ENCODE assay signal across 8 cellular contexts in genomic region chr2:112275887-112276773, GRCh38. TPM values are rescaled to one million over a fixed set of nuclear protein-coding genes. Genes with fewer than 3 reads are reported as not detected.
DNase-seq lines count a peak whose midpoint lies in the region; ATAC-seq, FAIRE-seq and TF ChIP-seq lines count a peak whose summit lies in the region.

No MANE protein-coding gene starts in this region.

- DNase-seq in NCI-H1694 treated with DMSO at 0.1 percent for 48 hours (lab: John Stamatoyannopoulos, UW) (peak; percentile 76), T-helper 9 cell (peak; percentile 74), astrocyte (ENCODE audit: low read depth) (peak; percentile 81), hepatocyte (ENCODE audit: low spot score) (peak; percentile 94), retina (peak; percentile 91), D721Med (ENCODE audit: insufficient read length, low spot score) (no peak)

- H3K9me2 ChIP-seq in hepatocyte (replicated peaks; ENCODE audit: insufficient read depth) = no peaks in the 10 kb centered on the region

- H3K4me3 ChIP-seq in astrocyte (ENCODE audit: insufficient read depth, low read depth, low read length) = peak overlapping the region; percentile 77
- H3K4me3 ChIP-seq in hepatocyte = peak overlapping the region; percentile 68

- H3K9me3 ChIP-seq in astrocyte (ENCODE audit: insufficient read depth, low read depth, low read length) (no peaks in the 10 kb centered on the region), hepatocyte (ENCODE audit: low read depth) (no peaks in the 10 kb centered on the region)

- WGBS in hepatocyte (ENCODE audit: low lambda C conversion rate, missing lambda C conversion rate) = 2% methylated on average over 29 of the region's 66 CpGs

- H3K4me1 ChIP-seq in astrocyte (ENCODE audit: insufficient read depth, low read length) (peaks cover 6% of the 10 kb centered on the region), hepatocyte (ENCODE audit: insufficient read depth) (no peaks in the 10 kb centered on the region)

- H3K79me2 ChIP-seq in astrocyte (ENCODE audit: insufficient read depth, low read length) (no peaks in the 10 kb centered on the region), hepatocyte (peaks cover 5% of the 10 kb centered on the region)

- peak overlapping the region; percentile 89 for H3K27ac Mint-ChIP-seq in astrocyte (ENCODE audit: unreplicated experiment)

- TF ChIP-seq CTCF in astrocyte (IDR thresholded peaks at IDR 0.05; ENCODE audit: insufficient read depth, low read depth, low read length) (no peak), hepatocyte (IDR thresholded peaks at IDR 0.05; ENCODE audit: poor library complexity) (no peak), D721Med (IDR thresholded peaks at IDR 0.05; ENCODE audit: insufficient read depth, missing control alignments) (no peak)

- peak; percentile 21 for ATAC-seq in GM18499 (IDR thresholded peaks at IDR 0.05; ENCODE audit: insufficient read depth, unreplicated experiment)
- peak; percentile 45 for ATAC-seq in HG02884 (IDR thresholded peaks at IDR 0.05; ENCODE audit: unreplicated experiment)

- no peaks in the 10 kb centered on the region for H3K27me3 ChIP-seq in astrocyte (ENCODE audit: insufficient read depth, low read length)
- H3K27me3 ChIP-seq in hepatocyte = no peaks in the 10 kb centered on the region

- H3K36me3 ChIP-seq in astrocyte (ENCODE audit: insufficient read depth, low read length) = no peaks in the 10 kb centered on the region
- H3K36me3 ChIP-seq in hepatocyte (replicated peaks; ENCODE audit: insufficient read depth, low read depth) = no peaks in the 10 kb centered on the region

- H3K27me3 Mint-ChIP-seq in astrocyte (ENCODE audit: low read depth, unreplicated experiment) = no peaks in the 10 kb centered on the region

- no peaks in the 10 kb centered on the region for H3K4me1 Mint-ChIP-seq in astrocyte (ENCODE audit: low read depth, unreplicated experiment)

- no peak for FAIRE-seq in astrocyte (lab: Jason Lieb, UNC)
- FAIRE-seq in D721Med (lab: Jason Lieb, UNC) = no peak

- no peaks in the 10 kb centered on the region for H3K36me3 Mint-ChIP-seq in astrocyte (ENCODE audit: low read depth, unreplicated experiment)

- peak overlapping the region; percentile 82 for H2AFZ ChIP-seq in astrocyte (ENCODE audit: low read depth, low read length)
- peak overlapping the region; percentile 72 for H2AFZ ChIP-seq in hepatocyte

- H3K4me3 Mint-ChIP-seq in astrocyte (ENCODE audit: unreplicated experiment) = peak overlapping the region; percentile 91

- H3K9me3 Mint-ChIP-seq in astrocyte (ENCODE audit: unreplicated experiment) = no peaks in the 10 kb centered on the region

- peak overlapping the region; percentile 99 for H3K9ac ChIP-seq in astrocyte (ENCODE audit: low read length)

- peak overlapping the region; percentile 99 for H3K27ac ChIP-seq in astrocyte (ENCODE audit: low read depth, low read length)
- peak overlapping the region; percentile 100 for H3K27ac ChIP-seq in hepatocyte

- H4K20me1 ChIP-seq in astrocyte (ENCODE audit: insufficient read depth, low read length) (no peaks in the 10 kb centered on the region), hepatocyte (ENCODE audit: insufficient read depth, poor library complexity, severe bottlenecking) (no peaks in the 10 kb centered on the region)

- peak overlapping the region; percentile 93 for H3K4me2 ChIP-seq in astrocyte (ENCODE audit: low read length)
- peak overlapping the region; percentile 74 for H3K4me2 ChIP-seq in hepatocyte

RNA-seq across cellular contexts. Expression of gene ZC3H6, which starts 0.7 kb away (rescaled TPM):
- total RNA-seq in astrocyte = 3.9 and 7.4 TPM in 2 replicates
- total RNA-seq in hepatocyte = 3.7 and 4.5 TPM in 2 replicates
- 1.5 and 1.9 TPM in 2 replicates for polyA plus RNA-seq in hepatocyte

RNA-seq across cellular contexts. Expression of gene ZC3H8, which starts 21.3 kb away (rescaled TPM):
- total RNA-seq in astrocyte (7.5 and 7.7 TPM in 2 replicates), hepatocyte (7.4 and 17.5 TPM in 2 replicates)
- polyA plus RNA-seq in hepatocyte = 13.6 and 15.2 TPM in 2 replicates
